ENCODE assay signal across 19 cellular contexts in the genomic region with DNA sequence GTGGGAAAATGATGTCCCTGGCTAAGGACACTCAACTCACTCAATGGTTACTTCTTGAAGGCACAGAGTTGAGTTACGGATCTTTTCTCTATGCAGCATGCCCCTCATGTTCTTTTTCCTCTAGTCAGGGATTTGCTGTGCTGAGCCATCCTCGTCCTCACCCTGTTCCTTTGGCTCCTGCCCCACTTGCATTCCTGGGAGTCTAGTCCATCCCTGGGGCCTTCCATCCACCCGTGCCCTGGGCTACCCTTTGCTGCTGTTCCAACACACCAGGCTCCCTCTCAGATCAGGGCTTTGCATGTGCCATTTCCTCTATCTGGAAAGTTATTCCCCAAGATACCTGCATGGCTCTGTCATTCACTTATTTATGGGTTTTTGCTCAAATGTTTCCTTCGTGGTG.
"Had no signal": no experiment of that assay in that cellular context is flagged by ENCODE, and none has a peak within 500 bp of the region (broad histone marks: within the 10 kb centered on the region; RNA-seq: fewer than 3 reads in every experiment).

No MANE protein-coding gene starts in this region.

- H3K4me1 ChIP-seq: ascending aorta, breast epithelium, gastroesophageal sphincter, tibial nerve, uterus had no signal

- DNase-seq: activated CD4-positive, CD25-positive, alpha-beta regulatory T cell treated with anti-CD3 and anti-CD28 coated beads, Interleukin-2, amount 50 U/mL, for 72 hours; activated CD8-positive, alpha-beta memory T cell treated with anti-CD3 and anti-CD28 coated beads for 24 hours; activated CD8-positive, alpha-beta memory T cell treated with anti-CD3 and anti-CD28 coated beads, Interleukin-2, amount 50 U/mL, for 48 hours; activated effector memory CD4-positive, alpha-beta T cell treated with Interleukin-2 at 50 U/mL for 16 hours; activated naive CD4-positive, alpha-beta T cell treated with anti-CD3 and anti-CD28 coated beads, Interleukin-2, amount 50 U/mL, for 16 hours; activated T-cell treated with anti-CD3 and anti-CD28 coated beads, Interleukin-2, amount 50 U/mL, for 48 hours; cortex of kidney; stimulated activated CD4-positive, alpha-beta T cell treated with anti-CD3 and anti-CD28 coated beads, Interleukin-12 subunit alpha, Interleukin-12 subunit beta, amount 100 ng/mL, for 4 hours; stimulated activated CD4-positive, alpha-beta T cell treated with anti-CD3 and anti-CD28 coated beads, Interleukin-1b, Interleukin-23, amount 100 ng/mL, for 48 hours; stimulated activated CD8-positive, alpha-beta memory T cell treated with anti-CD3 and anti-CD28 coated beads, Interleukin-4, amount 100 ng/mL, for 48 hours; stimulated activated naive CD4-positive, alpha-beta T cell treated with Interleukin-2 at 50 U/mL for 16 hours; T-helper 17 cell; uterus had no signal

- FAIRE-seq: endometrium had no signal

- H3K36me3 ChIP-seq: ascending aorta, breast epithelium, gastroesophageal sphincter, tibial nerve, uterus had no signal

- H3K27me3 ChIP-seq: ascending aorta, uterus had no signal

- H3K9me3 ChIP-seq: ascending aorta, breast epithelium, gastroesophageal sphincter, tibial nerve, uterus had no signal

- ATAC-seq: gastroesophageal sphincter, T-helper 17 cell had no signal

- H3K4me3 ChIP-seq: ascending aorta, breast epithelium, gastroesophageal sphincter, tibial nerve, uterus had no signal

- H3K27ac ChIP-seq: ascending aorta, breast epithelium, gastroesophageal sphincter, tibial nerve, uterus, VCaP had no signal
